ENCODE assay signal across 21 cellular contexts in the genomic region with DNA sequence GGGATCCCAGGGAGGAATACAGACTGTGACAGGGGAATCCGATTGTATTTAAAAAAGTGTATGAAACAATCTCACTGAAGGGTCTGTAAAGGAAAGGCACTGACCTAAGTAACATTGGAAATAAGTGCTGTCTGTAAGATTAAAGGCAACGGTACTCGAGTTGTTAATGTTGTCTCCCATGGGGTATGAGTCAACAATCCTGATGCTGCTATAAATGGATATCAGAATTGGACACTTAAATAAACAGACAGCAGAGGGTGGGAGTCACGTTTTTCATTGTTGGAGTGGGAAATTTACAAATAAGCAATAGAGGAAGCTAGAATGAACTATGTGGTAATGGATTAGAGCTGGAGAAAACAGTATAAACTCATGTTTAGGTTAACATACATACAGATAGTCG.
"Had no signal": no experiment of that assay in that cellular context is flagged by ENCODE, and none has a peak within 500 bp of the region (broad histone marks: within the 10 kb centered on the region; RNA-seq: fewer than 3 reads in every experiment).

No MANE protein-coding gene starts in this region.

- DNase-seq: activated CD4-positive, alpha-beta T cell treated with anti-CD3 and anti-CD28 coated beads, Interleukin-2, amount 50 U/mL, for 1 hour; activated CD4-positive, CD25-positive, alpha-beta regulatory T cell treated with anti-CD3 and anti-CD28 coated beads, Interleukin-2, amount 50 U/mL, for 72 hours; activated CD8-positive, alpha-beta T cell treated with anti-CD3 and anti-CD28 coated beads, Interleukin-2, amount 10 ng/mL, durations not matched to agents 7 days and 5 days; activated gamma-delta T cell treated with Interleukin-2 at 50 U/mL for 16 hours; anterior cingulate cortex; dorsolateral prefrontal cortex; endodermal cell; esophagus squamous epithelium; heart right ventricle; left colon; mesenchymal stem cell; naive B cell; retina; sigmoid colon; spleen; stimulated activated CD4-positive, alpha-beta T cell treated with anti-CD3 and anti-CD28 coated beads, Interleukin-4, amount 100 ng/mL, for 1 hour; stimulated activated naive CD4-positive, alpha-beta T cell; testis; trophoblast cell; uterus; WERI-Rb-1 had no signal

- ATAC-seq: activated CD8-positive, alpha-beta T cell treated with anti-CD3 and anti-CD28 coated beads, Interleukin-2, amount 10 ng/mL, durations not matched to agents 7 days and 5 days; left colon had no signal
